ENCODE assay signal across 16 cellular contexts in the genomic region with DNA sequence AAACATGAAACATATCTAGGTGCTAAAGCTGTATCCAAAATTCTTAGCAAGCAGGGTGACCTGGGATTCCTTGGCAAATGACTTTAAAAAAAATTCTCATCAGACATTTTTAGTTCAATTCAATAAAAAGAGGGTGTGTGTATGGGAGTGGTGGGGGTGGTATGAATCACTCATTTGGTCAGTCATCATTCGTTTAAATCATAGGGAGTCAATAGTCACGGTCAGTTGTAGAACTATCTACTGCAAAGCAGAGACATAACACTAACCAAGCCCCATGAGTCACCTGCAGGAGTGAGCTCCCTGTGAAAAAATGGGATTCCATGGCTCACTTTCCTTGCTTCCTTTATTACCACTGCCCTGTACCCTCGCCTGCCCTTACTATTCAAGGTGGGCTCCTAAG.
DNase-seq lines count a peak whose midpoint lies in the region; ATAC-seq, FAIRE-seq and TF ChIP-seq lines count a peak whose summit lies in the region.
"Had no signal": no experiment of that assay in that cellular context is flagged by ENCODE, and none has a peak within 500 bp of the region (broad histone marks: within the 10 kb centered on the region; RNA-seq: fewer than 3 reads in every experiment).

No MANE protein-coding gene starts in this region.

- H3K9me3 Mint-ChIP-seq in MCF 10A (ENCODE audit: unreplicated experiment): no peaks in the 10 kb centered on the region

- H3K9me2 ChIP-seq in PC-3 (replicated peaks; ENCODE audit: low read length): no peaks in the 10 kb centered on the region

- no peaks in the 10 kb centered on the region for H3K4me1 Mint-ChIP-seq in MCF 10A (ENCODE audit: insufficient read depth, unreplicated experiment)
- H3K4me1 Mint-ChIP-seq: CD4-positive, CD25-positive, alpha-beta regulatory T cell had no signal

- FAIRE-seq in urothelium cell line (lab: Jason Lieb, UNC): no peak

- intact Hi-C loops in MCF 10A (cut with micrococcal nuclease): no loop called here
- intact Hi-C loops in breast epithelium (cut with DNase I; ENCODE audit: low total_unique reads): no loop called here
- intact Hi-C loops in PC-3 (cut with micrococcal nuclease): no loop called here
- intact Hi-C loops in sciatic nerve (cut with DNase I): loop anchor here (10.0 kb wide), 1 partner anchor 64 kb away; no protein-coding TSS in a partner anchor

- H2AFZ ChIP-seq in PC-3 (ENCODE audit: low read length): peak overlapping the region; percentile 46
- H2AFZ ChIP-seq: PC-9 had no signal

- H3K27me3 ChIP-seq in breast epithelium (no peaks in the 10 kb centered on the region), PC-3 (ENCODE audit: low read length) (no peaks in the 10 kb centered on the region)

- no peaks in the 10 kb centered on the region for H3K27me3 Mint-ChIP-seq in MCF 10A (ENCODE audit: insufficient read depth, unreplicated experiment)
- H3K27me3 Mint-ChIP-seq: CD4-positive, CD25-positive, alpha-beta regulatory T cell had no signal

- H3K9me3 ChIP-seq in breast epithelium (no peaks in the 10 kb centered on the region), PC-3 (ENCODE audit: low read length) (no peaks in the 10 kb centered on the region)

- H3K36me3 ChIP-seq in breast epithelium: no peaks in the 10 kb centered on the region
- H3K36me3 ChIP-seq in PC-3 (ENCODE audit: low read depth, low read length): no peaks in the 10 kb centered on the region

- no peaks in the 10 kb centered on the region for H3K36me3 Mint-ChIP-seq in MCF 10A (ENCODE audit: insufficient read depth, unreplicated experiment)
- H3K36me3 Mint-ChIP-seq: CD4-positive, CD25-positive, alpha-beta regulatory T cell had no signal

- no peak for TF ChIP-seq CTCF in MCF 10A (IDR thresholded peaks at IDR 0.05; ENCODE audit: unreplicated experiment)
- TF ChIP-seq CTCF in breast epithelium (IDR thresholded peaks at IDR 0.05): no peak
- TF ChIP-seq CTCF in PC-3 (conservative IDR thresholded peaks at IDR 0.05; ENCODE audit: low read depth, low read length): no peak
- TF ChIP-seq CTCF in epithelial cell of esophagus (IDR thresholded peaks at IDR 0.05; ENCODE audit: insufficient read depth, low read depth, low read length, missing control alignments): no peak

- no peak for TF ChIP-seq POLR2A in breast epithelium (IDR thresholded peaks at IDR 0.05)

- H3K4me3 Mint-ChIP-seq in MCF 10A (ENCODE audit: unreplicated experiment): no peak overlapping the region
- H3K4me3 Mint-ChIP-seq: CD4-positive, CD25-positive, alpha-beta regulatory T cell had no signal

- no peaks in the 10 kb centered on the region for H3F3A ChIP-seq in PC-3 (ENCODE audit: low read length, unreplicated experiment)

- ATAC-seq in PC-3: peak; percentile 98
- ATAC-seq in sciatic nerve: no peak

- DNase-seq in MCF 10A (ENCODE audit: unreplicated experiment) (peak; percentile 23), breast epithelium (ENCODE audit: low spot score in 2 of 2) (no peak), PC-3 (peak; percentile 64), epithelial cell of esophagus (ENCODE audit: low read depth) (peak; percentile 72), urothelium cell line (ENCODE audit: low spot score) (peak; percentile 6), sciatic nerve (ENCODE audit: low spot score) (no peak), T-helper 2 cell (no peak)
- no peak for DNase-seq in activated CD8-positive, alpha-beta memory T cell treated with anti-CD3 and anti-CD28 coated beads, Interleukin-2, amount 50 U/mL, for 48 hours
- DNase-seq: CD4-positive, CD25-positive, alpha-beta regulatory T cell; DMS79 treated with DMSO at 0.1 percent for 48 hours; HCEC 1CT; NCI-H187 treated with DMSO at 0.1 percent for 48 hours; NCI-H446; PC-9 had no signal

- no peaks in the 10 kb centered on the region for H3K79me2 ChIP-seq in PC-3 (ENCODE audit: low read length)

- no TSS peak for BruUV-seq in MCF 10A (replicated peaks; lab: Mats Ljungman, UMichigan)
- BruUV-seq in PC-3 (replicated peaks; lab: Mats Ljungman, UMichigan): no TSS peak

- H3K4me3 ChIP-seq in breast epithelium: no peak overlapping the region
- no peak overlapping the region for H3K4me3 ChIP-seq in PC-3 (ENCODE audit: low read length)
- no peak overlapping the region for H3K4me3 ChIP-seq in epithelial cell of esophagus (ENCODE audit: low read length)
- H3K4me3 ChIP-seq: PC-9 had no signal

- CTCF ChIA-PET in MCF 10A (lab: Yijun Ruan, JAX): interaction anchor here (0.5 to 1.0 kb wide), 4 partner anchors 33 to 734 kb away, joined by 3 to 6 read pairs (median 4); no protein-coding TSS in a partner anchor
- CTCF ChIA-PET in PC-3 (lab: Charles Lee): no interaction called here

- H3K27ac ChIP-seq in breast epithelium: no peak overlapping the region
- H3K27ac ChIP-seq in PC-3 (ENCODE audit: low read length): 0 out of 2 replicates have a peak overlapping the region, but pooled peaks have one; percentile 14
- H3K27ac ChIP-seq: 22Rv1, KMS-11, PC-9 had no signal

- no peak overlapping the region for H3K27ac Mint-ChIP-seq in MCF 10A (ENCODE audit: low read depth, unreplicated experiment)
- H3K27ac Mint-ChIP-seq: CD4-positive, CD25-positive, alpha-beta regulatory T cell had no signal

- H4K20me1 ChIP-seq in PC-3 (ENCODE audit: low read length): no peaks in the 10 kb centered on the region

- POLR2A ChIA-PET in MCF 10A (lab: Yijun Ruan, JAX): no interaction called here
- POLR2A ChIA-PET in PC-3 (lab: Charles Lee; ENCODE audit: unreplicated experiment): no interaction called here

- H3K9ac ChIP-seq in PC-3 (ENCODE audit: low read length): no peak overlapping the region
- H3K9ac ChIP-seq: KMS-11 had no signal

- H3K4me1 ChIP-seq in breast epithelium: no peaks in the 10 kb centered on the region
- peaks cover 11% of the 10 kb centered on the region for H3K4me1 ChIP-seq in PC-3 (ENCODE audit: insufficient read depth, low read length)

- H3K4me2 ChIP-seq in PC-3 (ENCODE audit: low read length): 0 out of 2 replicates have a peak overlapping the region, but pooled peaks have one; percentile 31
- H3K4me2 ChIP-seq: KMS-11, PC-9 had no signal

Comparison
In these comparisons a context has a peak if more than half of its experiments do, and no peak if none do; other contexts are left out.
1. DNase-seq: peak in MCF 10A (single experiment), PC-3 (single experiment), epithelial cell of esophagus (single experiment) and urothelium cell line (single experiment); none in breast epithelium (0 of 2), sciatic nerve (single experiment), activated CD8-positive, alpha-beta memory T cell treated with anti-CD3 and anti-CD28 coated beads, Interleukin-2, amount 50 U/mL, for 48 hours (single experiment) and T-helper 2 cell (0 of 5).